Comparison of ENCODE assay signal across 11 cellular contexts in genomic region chrX:36985409-36985808, GRCh38. TPM values are rescaled to one million over a fixed set of nuclear protein-coding genes. Genes with fewer than 3 reads are reported as not detected.
A peak's percentile ranks its signal among the peaks of the same experiment; 100 is the strongest.
DNase-seq lines count a peak whose midpoint lies in the region; ATAC-seq, FAIRE-seq and TF ChIP-seq lines count a peak whose summit lies in the region.
"Not testable (repeated sequence)": the region's sequence is repeated elsewhere in the genome, so short reads cannot be mapped to it uniquely, and the experiment has no call there.
"Had no signal": no experiment of that assay in that cellular context is flagged by ENCODE, and none has a peak within 500 bp of the region (broad histone marks: within the 10 kb centered on the region; RNA-seq: fewer than 3 reads in every experiment).

No MANE protein-coding gene starts in this region.

- not testable (repeated sequence) for H2BK15ac ChIP-seq in H1 (ENCODE audit: low read length)

- not testable (repeated sequence) for H3K23ac ChIP-seq in H1 (ENCODE audit: insufficient read length)

- not testable (repeated sequence) for H2BK5ac ChIP-seq in H1 (ENCODE audit: low read depth, low read length)

- not testable (repeated sequence) for H3K56ac ChIP-seq in H1 (replicated peaks; ENCODE audit: insufficient read length, low read depth, low read length)

- H2BK120ac ChIP-seq in H1 (replicated peaks; ENCODE audit: low read depth, low read length): not testable (repeated sequence)

- FAIRE-seq in H1 (lab: Jason Lieb, UNC): not testable (repeated sequence)

- POLR2A ChIA-PET in H1 (lab: Charles Lee; ENCODE audit: partially characterized antibody); naive thymus-derived CD4-positive, alpha-beta T cell (lab: Charles Lee): not testable (repeated sequence)

- H3K4me3 Mint-ChIP-seq in activated naive CD4-positive, alpha-beta T cell treated with anti-CD3 and anti-CD28 coated beads, Interleukin-2, amount 10 ng/mL, durations not matched to agents 7 days and 5 days: peak overlapping the region; percentile 55
- H3K4me3 Mint-ChIP-seq in naive thymus-derived CD4-positive, alpha-beta T cell: peak overlapping the region in 6 of 10 donors; percentile 18 to 75 (median 46)

- peak; percentile 14 for TF ChIP-seq CTCF in AG09309 (IDR thresholded peaks at IDR 0.05; ENCODE audit: control insufficient read depth, insufficient read depth, low read depth, low read length, missing control alignments)
- TF ChIP-seq CTCF in H1 (IDR thresholded peaks at IDR 0.05; ENCODE audit: control extremely low read depth in 1 of 3, insufficient read depth in 1 of 3, low read depth in 1 of 3, low read length in 3 of 3): peak; percentile 35 to 47 (median 44)

- H3K4me2 ChIP-seq in H1 (ENCODE audit: insufficient read depth in 1 of 2, low read depth in 2 of 2, low read length in 2 of 2): peak overlapping the region; percentile 63 to 74

- TF ChIP-seq POLR2A in H1 (IDR thresholded peaks at IDR 0.05; ENCODE audit: control extremely low read depth in 1 of 2, low read depth in 2 of 2, low read length in 2 of 2): not testable (repeated sequence)

- H3K27me3 Mint-ChIP-seq in activated naive CD4-positive, alpha-beta T cell treated with anti-CD3 and anti-CD28 coated beads, Interleukin-2, amount 10 ng/mL, durations not matched to agents 7 days and 5 days: not testable (repeated sequence)
- peaks cover 8 to 13% (median 9%) of the 10 kb centered on the region in 5 donors for H3K27me3 Mint-ChIP-seq in naive thymus-derived CD4-positive, alpha-beta T cell

- H3K9me3 Mint-ChIP-seq in activated naive CD4-positive, alpha-beta T cell treated with anti-CD3 and anti-CD28 coated beads, Interleukin-2, amount 10 ng/mL, durations not matched to agents 7 days and 5 days; naive thymus-derived CD4-positive, alpha-beta T cell: not testable (repeated sequence)

- H2AK5ac ChIP-seq in H1 (ENCODE audit: low read depth, low read length): not testable (repeated sequence)

- ATAC-seq in SK-N-SH treated with all-trans-retinoic acid at 6 μM for 48 hours: peak; percentile 44; the same call in 2 of the 3 replicates
- not testable (repeated sequence) for ATAC-seq in naive thymus-derived CD4-positive, alpha-beta T cell

- intact Hi-C loops in naive thymus-derived CD4-positive, alpha-beta T cell (cut with micrococcal nuclease): not testable (repeated sequence)

- not testable (repeated sequence) for H2AFZ ChIP-seq in H1 (ENCODE audit: low read length)

- not testable (repeated sequence) for H3K79me1 ChIP-seq in H1 (ENCODE audit: low read depth, low read length)

- not testable (repeated sequence) for H3K4ac ChIP-seq in H1 (replicated peaks; ENCODE audit: insufficient read length, low read depth, low read length)

- H3K27ac ChIP-seq in H1 (ENCODE audit: low read depth, low read length); naive thymus-derived CD4-positive, alpha-beta T cell (ENCODE audit: low read depth, low read length): not testable (repeated sequence)

- H2BK20ac ChIP-seq in H1 (ENCODE audit: low read length): not testable (repeated sequence)

- H3K18ac ChIP-seq in H1 (ENCODE audit: extremely low read depth, low read length): not testable (repeated sequence)

- CTCF ChIA-PET in activated naive CD4-positive, alpha-beta T cell treated with anti-CD3 and anti-CD28 coated beads, Interleukin-2, amount 10 ng/mL, durations not matched to agents 7 days and 5 days (lab: Charles Lee); naive thymus-derived CD4-positive, alpha-beta T cell (lab: Charles Lee): not testable (repeated sequence)
- CTCF ChIA-PET in H1 (lab: Charles Lee; ENCODE audit: partially characterized antibody): interaction anchor here (0.7 to 1.0 kb wide), 2 partner anchors 12 to 99 kb away, joined by 3 read pairs; no protein-coding TSS in a partner anchor

- not testable (repeated sequence) for H4K5ac ChIP-seq in H1 (ENCODE audit: insufficient read length, low read depth, low read length)

- H4K91ac ChIP-seq in H1 (replicated peaks; ENCODE audit: insufficient read length, low read length): not testable (repeated sequence)

- not testable (repeated sequence) for DNase-seq in AG09309 (ENCODE audit: low read depth); activated naive CD4-positive, alpha-beta T cell treated with anti-CD3 and anti-CD28 coated beads, Interleukin-2, amount 10 ng/mL, durations not matched to agents 7 days and 5 days; naive thymus-derived CD4-positive, alpha-beta T cell
- DNase-seq in LHCN-M2 (ENCODE audit: low read depth) (peak; percentile 25), H1 (ENCODE audit: low read depth in 1 of 2, low spot score in 2 of 2) (peak in 1 of 2 experiments; percentile 50)
- peak; percentile 1 for DNase-seq in stimulated activated CD4-positive, alpha-beta T cell treated with anti-CD3 and anti-CD28 coated beads, Interleukin-15, amount 100 ng/mL, for 24 hours

- not testable (repeated sequence) for H3K9ac ChIP-seq in H1 (replicated peaks in 1 of 4; ENCODE audit: extremely low read depth in 1 of 4, low read depth in 3 of 4, low read length in 3 of 4)

- H3K4me1 Mint-ChIP-seq in activated naive CD4-positive, alpha-beta T cell treated with anti-CD3 and anti-CD28 coated beads, Interleukin-2, amount 10 ng/mL, durations not matched to agents 7 days and 5 days; naive thymus-derived CD4-positive, alpha-beta T cell: not testable (repeated sequence)

- not testable (repeated sequence) for H3K23me2 ChIP-seq in H1 (ENCODE audit: low read depth, low read length)

- H3K79me2 ChIP-seq in H1 (ENCODE audit: control insufficient read depth in 1 of 2, insufficient read depth in 2 of 2, low read length in 2 of 2): not testable (repeated sequence)

- H3K14ac ChIP-seq in H1 (ENCODE audit: insufficient read length): not testable (repeated sequence)

- H3K27me3 ChIP-seq in H1 (replicated peaks in 1 of 4; ENCODE audit: control insufficient read depth in 3 of 4, extremely low read depth in 1 of 4, insufficient read depth in 3 of 4, low read length in 3 of 4); naive thymus-derived CD4-positive, alpha-beta T cell (ENCODE audit: control insufficient read depth in 2 of 2, insufficient read depth in 2 of 2, low read length in 2 of 2): not testable (repeated sequence)

- not testable (repeated sequence) for H3K4me1 ChIP-seq in H1 (replicated peaks in 1 of 4; ENCODE audit: control insufficient read depth in 3 of 4, insufficient read depth in 4 of 4, low read length in 3 of 4); naive thymus-derived CD4-positive, alpha-beta T cell (ENCODE audit: control insufficient read depth in 2 of 2, insufficient read depth in 2 of 2, low read length in 2 of 2)

- WGBS in H1 (ENCODE audit: extremely low coverage in 1 of 2, insufficient coverage in 1 of 2, insufficient read length in 1 of 2, insufficient replicate concordance in 2 of 2, low coverage in 1 of 2, low lambda C conversion rate in 2 of 2, missing lambda C conversion rate in 1 of 2), 2 experiments: 3% methylated on average over 11 of the region's 51 CpGs; no CpG with 5 or more reads in 1 of the 2 experiments

- not testable (repeated sequence) for H2BK12ac ChIP-seq in H1 (ENCODE audit: low read depth, low read length)

- H3K27ac Mint-ChIP-seq in activated naive CD4-positive, alpha-beta T cell treated with anti-CD3 and anti-CD28 coated beads, Interleukin-2, amount 10 ng/mL, durations not matched to agents 7 days and 5 days; naive thymus-derived CD4-positive, alpha-beta T cell: not testable (repeated sequence)

- not testable (repeated sequence) for H4K20me1 ChIP-seq in H1 (replicated peaks in 1 of 2; ENCODE audit: control insufficient read depth in 1 of 2, insufficient read depth in 2 of 2, low read length in 2 of 2)

- TF ChIP-seq EP300 in H1 (IDR thresholded peaks at IDR 0.05; ENCODE audit: borderline replicate concordance in 1 of 2, low read depth in 2 of 2, low read length in 2 of 2): not testable (repeated sequence)

- not testable (repeated sequence) for H3K36me3 ChIP-seq in H1 (ENCODE audit: control insufficient read depth in 2 of 4, insufficient read depth in 4 of 4, low read length in 3 of 4); naive thymus-derived CD4-positive, alpha-beta T cell (ENCODE audit: control insufficient read depth in 2 of 3, insufficient read depth in 3 of 3, low read length in 3 of 3)

- H3K4me3 ChIP-seq in AG09309 (ENCODE audit: control insufficient read depth, low read depth, low read length) (peak overlapping the region; percentile 23), H1 (ENCODE audit: extremely low read depth in 1 of 4, insufficient read depth in 2 of 4, low read depth in 3 of 4, low read length in 4 of 4) (peak overlapping the region in 3 of 4 experiments; percentile 12 to 52 (median 34); a peak in 5 of 8 replicates), iPS-18c (ENCODE audit: insufficient read depth, low read depth, low read length) (peak overlapping the region; percentile 46; the same call in 1 of the 2 replicates)
- H3K4me3 ChIP-seq in naive thymus-derived CD4-positive, alpha-beta T cell (ENCODE audit: low read length): not testable (repeated sequence)

- not testable (repeated sequence) for H3K36me3 Mint-ChIP-seq in activated naive CD4-positive, alpha-beta T cell treated with anti-CD3 and anti-CD28 coated beads, Interleukin-2, amount 10 ng/mL, durations not matched to agents 7 days and 5 days; naive thymus-derived CD4-positive, alpha-beta T cell

- 0 out of 2 replicates have a peak overlapping the region, but pooled peaks have one; percentile 5 for H4K8ac ChIP-seq in H1 (ENCODE audit: extremely low read depth, insufficient read depth, low read length)

- TF ChIP-seq RAD21 in H1 (IDR thresholded peaks at IDR 0.05 in 1 of 2, conservative IDR thresholded peaks at IDR 0.05 in 1 of 2; ENCODE audit: low read depth in 2 of 2, low read length in 2 of 2): peak; percentile 48 to 59

- H3K9me3 ChIP-seq in H1 (ENCODE audit: insufficient read depth in 2 of 2, low read depth in 1 of 2, low read length in 1 of 2); iPS-18c (ENCODE audit: control insufficient read depth, insufficient read depth, low read length); naive thymus-derived CD4-positive, alpha-beta T cell (ENCODE audit: control insufficient read depth in 2 of 3, low read length in 3 of 3): not testable (repeated sequence)

RNA-seq across cellular contexts. Expression of gene FAM47C, which starts 22.8 kb away (rescaled TPM):
- total RNA-seq in LHCN-M2 (2014; rRNA removed): 0.06 TPM in 1 of 2 replicates, not detected in the other
- polyA plus RNA-seq in LHCN-M2 (2012): not detected
- not detected in 2 replicates for total RNA-seq in H1 (2021; fragmentation: NEBNext Ultra II Directional; extraction: Animal tissue kit (Norgen Biotek cat#: 25700))
- not detected in 2 replicates for polyA plus RNA-seq in H1 (2011; rRNA removed)
- polyA plus RNA-seq in H1 (2011; cell fraction: cytosol; rRNA removed): not detected
- not detected for polyA plus RNA-seq in H1 (2011; cell fraction: nucleus; rRNA removed)
- polyA plus RNA-seq in H1 (2012, experiment 1 of 2): not detected in 4 replicates
- polyA plus RNA-seq in H1 (2012, experiment 2 of 2): not detected
- not detected for polyA plus RNA-seq in H1 (2013, experiment 1 of 2)
- polyA plus RNA-seq in H1 (2013, experiment 2 of 2): not detected
- not detected in 2 replicates for polyA minus RNA-seq in H1 (2011; rRNA and poly(A)+ RNA removed)
- polyA minus RNA-seq in H1 (2011; cell fraction: cytosol; rRNA and poly(A)+ RNA removed): not detected
- polyA minus RNA-seq in H1 (2011; cell fraction: nucleus; rRNA and poly(A)+ RNA removed): not detected
- not detected for total RNA-seq in naive thymus-derived CD4-positive, alpha-beta T cell
- polyA plus RNA-seq in naive thymus-derived CD4-positive, alpha-beta T cell: not detected
- total RNA-seq: activated T-cell treated with anti-CD3 and anti-CD28 coated beads, Interleukin-2, amount 50 U/mL, for 4 hours; mucosa of gallbladder; sigmoid colon had no signal
- polyA plus RNA-seq: sigmoid colon had no signal
